In genomic region chr17:38588775-38589174, GRCh38 we compare ENCODE assay signal across 17 cellular contexts. TPM values are rescaled to one million over a fixed set of nuclear protein-coding genes. Genes with fewer than 3 reads are reported as not detected.
"Had no signal": no experiment of that assay in that cellular context is flagged by ENCODE, and none has a peak within 500 bp of the region (broad histone marks: within the 10 kb centered on the region; RNA-seq: fewer than 3 reads in every experiment).

No MANE protein-coding gene starts in this region.

- DNase-seq: activated CD4-positive, alpha-beta T cell treated with anti-CD3 and anti-CD28 coated beads, Interleukin-2, amount 50 U/mL, for 1 hour; activated CD8-positive, alpha-beta memory T cell treated with anti-CD3 and anti-CD28 coated beads for 24 hours; activated gamma-delta T cell treated with Interleukin-2 at 50 U/mL for 16 hours; activated naive CD8-positive, alpha-beta T cell treated with anti-CD3 and anti-CD28 coated beads, Interleukin-2, amount 10 ng/mL, durations not matched to agents 7 days and 5 days; heart left ventricle; immature natural killer cell; mesendoderm; natural killer cell; occipital lobe; right cardiac atrium; small intestine; stimulated activated CD4-positive, alpha-beta T cell treated with anti-CD3 and anti-CD28 coated beads, Interleukin-4, amount 100 ng/mL, for 24 hours; stimulated activated naive CD4-positive, alpha-beta T cell treated with Interleukin-2 at 50 U/mL for 16 hours; T-helper 9 cell; testis had no signal

- ATAC-seq: activated CD4-positive, CD25-positive, alpha-beta regulatory T cell treated with anti-CD3 and anti-CD28 coated beads, Interleukin-2, amount 50 U/mL, for 24 hours; heart left ventricle; natural killer cell; right cardiac atrium had no signal

- H3K27ac ChIP-seq: heart left ventricle, testis had no signal

- H3K9me3 ChIP-seq: heart left ventricle, testis had no signal

- H3K4me3 ChIP-seq: heart left ventricle, testis had no signal

- H3K27me3 ChIP-seq: testis had no signal

- H3K36me3 ChIP-seq: heart left ventricle had no signal

- H3K4me1 ChIP-seq: testis had no signal

- FAIRE-seq: frontal cortex, small intestine had no signal

RNA-seq across cellular contexts. Expression of gene SRCIN1, which starts 17.0 kb away (rescaled TPM):
- polyA plus RNA-seq: immature natural killer cell had no signal
